In genomic region chr15:55234104-55234799, GRCh38 we compare ENCODE assay signal across 18 cellular contexts.
"Had no signal": no experiment of that assay in that cellular context is flagged by ENCODE, and none has a peak within 500 bp of the region (broad histone marks: within the 10 kb centered on the region; RNA-seq: fewer than 3 reads in every experiment).

No MANE protein-coding gene starts in this region.

- H3K36me3 ChIP-seq: WERI-Rb-1 had no signal

- H3K4me1 ChIP-seq: esophagus squamous epithelium, lower lobe of right lung had no signal

- H3K9me3 ChIP-seq: body of pancreas, esophagus squamous epithelium, heart right ventricle, lower lobe of right lung had no signal

- ATAC-seq: activated naive CD4-positive, alpha-beta T cell treated with anti-CD3 and anti-CD28 coated beads, Interleukin-2, amount 50 U/mL, for 72 hours; body of pancreas; effector memory CD8-positive, alpha-beta T cell; heart right ventricle; lower lobe of right lung; stimulated activated naive CD8-positive, alpha-beta T cell treated with anti-CD3 and anti-CD28 coated beads, Interleukin-15, amount 100 ng/mL, for 72 hours had no signal

- H3K9me3 Mint-ChIP-seq: effector memory CD8-positive, alpha-beta T cell; immature natural killer cell; nephron; stimulated activated naive CD8-positive, alpha-beta T cell treated with anti-CD3 and anti-CD28 coated beads, Interleukin-15, amount 100 ng/mL, for 72 hours had no signal

- H3K4me3 Mint-ChIP-seq: effector memory CD8-positive, alpha-beta T cell; immature natural killer cell; nephron had no signal

- H3K4me1 Mint-ChIP-seq: nephron had no signal

- H3K4me3 ChIP-seq: body of pancreas, esophagus squamous epithelium, heart right ventricle, lower lobe of right lung, SK-N-MC had no signal

- H3K27ac Mint-ChIP-seq: activated naive CD4-positive, alpha-beta T cell treated with anti-CD3 and anti-CD28 coated beads, Interleukin-2, amount 50 U/mL, for 72 hours; nephron; stimulated activated naive CD8-positive, alpha-beta T cell treated with anti-CD3 and anti-CD28 coated beads, Interleukin-15, amount 100 ng/mL, for 72 hours had no signal

- DNase-seq: activated CD4-positive, alpha-beta T cell treated with anti-CD3 and anti-CD28 coated beads, Interleukin-2, amount 50 U/mL, for 48 hours; activated gamma-delta T cell treated with Interleukin-2 at 50 U/mL for 16 hours; amygdala; body of pancreas; effector memory CD8-positive, alpha-beta T cell; esophagus squamous epithelium; heart right ventricle; immature natural killer cell; kidney glomerular epithelial cell; lower lobe of right lung; occipital lobe; retina; stimulated activated naive CD8-positive, alpha-beta T cell treated with anti-CD3 and anti-CD28 coated beads, Interleukin-15, amount 100 ng/mL, for 72 hours; trophoblast cell; WERI-Rb-1 had no signal

- H3K27ac ChIP-seq: body of pancreas, esophagus squamous epithelium, heart right ventricle, lower lobe of right lung, SK-N-MC, WERI-Rb-1 had no signal

- H3K27me3 ChIP-seq: body of pancreas, esophagus squamous epithelium, heart right ventricle had no signal

- H3K27me3 Mint-ChIP-seq: effector memory CD8-positive, alpha-beta T cell; stimulated activated naive CD8-positive, alpha-beta T cell treated with anti-CD3 and anti-CD28 coated beads, Interleukin-15, amount 100 ng/mL, for 72 hours had no signal
